ENCODE assay signal across 1 cellular context in genomic region chr5:96054272-96055030, GRCh38.
TF ChIP-seq lines count a peak whose summit lies in the region.

No MANE protein-coding gene starts in this region.

TF ChIP-seq in HEK293, 187 proteins besides CTCF, POLR2A, EP300 and RAD21:
- peak; percentile 25; the same call in 1 of the 2 replicates for TF ChIP-seq PRDM10 (tag by site-specific recombination; IDR thresholded peaks at IDR 0.05)
- TF ChIP-seq ZNF239 (tag by site-specific recombination; IDR thresholded peaks at IDR 0.05): no peak
- TF ChIP-seq ZNF558 (tag by site-specific recombination; IDR thresholded peaks at IDR 0.05): no peak
